12 cellular contexts compared by ENCODE assay signal in the genomic region with DNA sequence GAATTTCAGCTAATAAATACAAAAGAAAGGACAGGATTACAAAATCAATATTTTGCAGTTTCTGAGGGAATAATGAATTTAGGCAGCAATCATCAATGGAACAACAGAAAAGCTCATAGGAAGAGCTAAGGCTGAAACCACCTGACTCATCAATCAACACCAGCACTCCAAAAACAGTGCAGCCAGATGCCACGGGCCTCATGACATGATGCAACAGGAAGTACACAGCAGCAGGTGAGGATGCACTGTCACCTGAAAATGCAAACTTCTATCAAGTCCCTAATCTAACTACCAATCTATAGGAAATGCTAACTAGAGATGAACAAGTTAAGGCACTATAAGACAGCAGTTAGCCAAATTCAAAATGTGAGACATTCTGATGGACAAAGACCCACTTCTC. TPM values are rescaled to one million over a fixed set of nuclear protein-coding genes. Genes with fewer than 3 reads are reported as not detected.
DNase-seq lines count a peak whose midpoint lies in the region; ATAC-seq lines count a peak whose summit lies in the region.
"Had no signal": no experiment of that assay in that cellular context is flagged by ENCODE, and none has a peak within 500 bp of the region (broad histone marks: within the 10 kb centered on the region; RNA-seq: fewer than 3 reads in every experiment).

No MANE protein-coding gene starts in this region.

- peaks cover 33% of the 10 kb centered on the region for H3K36me3 Mint-ChIP-seq in activated naive CD8-positive, alpha-beta T cell

- DNase-seq in stimulated activated CD4-positive, alpha-beta T cell treated with anti-CD3 and anti-CD28 coated beads, Interleukin-15, amount 100 ng/mL, for 24 hours = peak; percentile 15
- DNase-seq in stimulated activated CD4-positive, alpha-beta T cell treated with anti-CD3 and anti-CD28 coated beads, Interleukin-12 subunit alpha, Interleukin-12 subunit beta, amount 100 ng/mL, for 4 hours = no peak
- DNase-seq in SW480 (ENCODE audit: low spot score) = peak; percentile 47
- peak; percentile 21 to 58 for DNase-seq in stimulated activated naive CD8-positive, alpha-beta T cell treated with anti-CD3 and anti-CD28 coated beads, Interleukin-15, amount 100 ng/mL, for 72 hours
- no peak for DNase-seq in A172 (ENCODE audit: low spot score)
- DNase-seq: C1 segment of cervical spinal cord, head of caudate nucleus, mesenchymal stem cell, NCI-H1694 had no signal

- ATAC-seq in stimulated activated naive CD8-positive, alpha-beta T cell treated with anti-CD3 and anti-CD28 coated beads, Interleukin-15, amount 100 ng/mL, for 72 hours = peak; percentile 92
- ATAC-seq in HG03460 (IDR thresholded peaks at IDR 0.05; ENCODE audit: unreplicated experiment) = no peak
- no peak for ATAC-seq in HG02981 (IDR thresholded peaks at IDR 0.05; ENCODE audit: unreplicated experiment)

- no peak overlapping the region for H3K4me3 Mint-ChIP-seq in activated naive CD8-positive, alpha-beta T cell
- peak overlapping the region; percentile 8 to 14 for H3K4me3 Mint-ChIP-seq in stimulated activated naive CD8-positive, alpha-beta T cell treated with anti-CD3 and anti-CD28 coated beads, Interleukin-15, amount 100 ng/mL, for 72 hours

- H3K9me3 Mint-ChIP-seq in activated naive CD8-positive, alpha-beta T cell (ENCODE audit: low read depth) = no peaks in the 10 kb centered on the region
- no peaks in the 10 kb centered on the region for H3K9me3 Mint-ChIP-seq in stimulated activated naive CD8-positive, alpha-beta T cell treated with anti-CD3 and anti-CD28 coated beads, Interleukin-15, amount 100 ng/mL, for 72 hours

- peaks cover 11% of the 10 kb centered on the region for H3K4me1 Mint-ChIP-seq in activated naive CD8-positive, alpha-beta T cell (ENCODE audit: low read depth)
- H3K4me1 Mint-ChIP-seq in stimulated activated naive CD8-positive, alpha-beta T cell treated with anti-CD3 and anti-CD28 coated beads, Interleukin-15, amount 100 ng/mL, for 72 hours = peaks cover 16% of the 10 kb centered on the region

- H3K27ac Mint-ChIP-seq in activated naive CD8-positive, alpha-beta T cell = peak overlapping the region; percentile 47
- H3K27ac Mint-ChIP-seq in stimulated activated naive CD8-positive, alpha-beta T cell treated with anti-CD3 and anti-CD28 coated beads, Interleukin-15, amount 100 ng/mL, for 72 hours = peak overlapping the region; percentile 96 to 98

- no peaks in the 10 kb centered on the region for H3K27me3 Mint-ChIP-seq in activated naive CD8-positive, alpha-beta T cell
- H3K27me3 Mint-ChIP-seq in stimulated activated naive CD8-positive, alpha-beta T cell treated with anti-CD3 and anti-CD28 coated beads, Interleukin-15, amount 100 ng/mL, for 72 hours = no peaks in the 10 kb centered on the region

RNA-seq across cellular contexts. Expression of a gene that starts 21.7 kb away (rescaled TPM):
- 139 and 146 TPM in 2 replicates for total RNA-seq in A172 (2014; rRNA removed; shearing (Covaris generic))

Comparison
In these comparisons a context has a peak if more than half of its experiments do, and no peak if none do; other contexts are left out.
1. DNase-seq: peak in stimulated activated CD4-positive, alpha-beta T cell treated with anti-CD3 and anti-CD28 coated beads, Interleukin-15, amount 100 ng/mL, for 24 hours (single experiment), SW480 (single experiment) and stimulated activated naive CD8-positive, alpha-beta T cell treated with anti-CD3 and anti-CD28 coated beads, Interleukin-15, amount 100 ng/mL, for 72 hours (2 of 2); none in stimulated activated CD4-positive, alpha-beta T cell treated with anti-CD3 and anti-CD28 coated beads, Interleukin-12 subunit alpha, Interleukin-12 subunit beta, amount 100 ng/mL, for 4 hours (single experiment) and A172 (single experiment).